In genomic region chr22:48098243-48098935, GRCh38 we compare ENCODE assay signal across 10 cellular contexts.
A peak's percentile ranks its signal among the peaks of the same experiment; 100 is the strongest.
DNase-seq lines count a peak whose midpoint lies in the region; ATAC-seq lines count a peak whose summit lies in the region.
"Had no signal": no experiment of that assay in that cellular context is flagged by ENCODE, and none has a peak within 500 bp of the region (broad histone marks: within the 10 kb centered on the region; RNA-seq: fewer than 3 reads in every experiment).

No MANE protein-coding gene starts in this region.

- H3K27me3 ChIP-seq in thymus (ENCODE audit: control insufficient read depth, insufficient read depth): no peaks in the 10 kb centered on the region
- H3K27me3 ChIP-seq: right lobe of liver had no signal

- H3K4me1 ChIP-seq in thymus (ENCODE audit: control insufficient read depth, insufficient read depth, low read length): peaks cover 53% of the 10 kb centered on the region
- H3K4me1 ChIP-seq: right lobe of liver had no signal

- H3K9me3 Mint-ChIP-seq in activated naive CD4-positive, alpha-beta T cell treated with anti-CD3 and anti-CD28 coated beads, Interleukin-2, amount 10 ng/mL, durations not matched to agents 7 days and 5 days: peaks cover 12% of the 10 kb centered on the region

- H3K27ac ChIP-seq in thymus (ENCODE audit: low read depth): peak overlapping the region; percentile 96
- H3K27ac ChIP-seq: right lobe of liver, SK-N-MC had no signal

- no peaks in the 10 kb centered on the region for H3K9me3 ChIP-seq in thymus (ENCODE audit: control insufficient read depth)
- H3K9me3 ChIP-seq: right lobe of liver had no signal

- CTCF ChIA-PET in activated naive CD4-positive, alpha-beta T cell treated with anti-CD3 and anti-CD28 coated beads, Interleukin-2, amount 10 ng/mL, durations not matched to agents 7 days and 5 days (lab: Charles Lee): no interaction called here

- H3K4me1 Mint-ChIP-seq in activated naive CD4-positive, alpha-beta T cell treated with anti-CD3 and anti-CD28 coated beads, Interleukin-2, amount 10 ng/mL, durations not matched to agents 7 days and 5 days: peaks cover 56% of the 10 kb centered on the region

- H3K36me3 ChIP-seq in thymus (ENCODE audit: control insufficient read depth, insufficient read depth): no peaks in the 10 kb centered on the region
- H3K36me3 ChIP-seq: right lobe of liver had no signal

- H3K4me3 Mint-ChIP-seq in activated naive CD4-positive, alpha-beta T cell treated with anti-CD3 and anti-CD28 coated beads, Interleukin-2, amount 10 ng/mL, durations not matched to agents 7 days and 5 days: peak overlapping the region; percentile 29

- peak overlapping the region; percentile 8 for H3K4me3 ChIP-seq in thymus (ENCODE audit: low read length)
- H3K4me3 ChIP-seq: right lobe of liver, SK-N-MC had no signal

- ATAC-seq in HG02884 (IDR thresholded peaks at IDR 0.05; ENCODE audit: unreplicated experiment): peak; percentile 67

- WGBS in thymus: 6% methylated on average over 8 of the region's 8 CpGs

- H3K27me3 Mint-ChIP-seq in activated naive CD4-positive, alpha-beta T cell treated with anti-CD3 and anti-CD28 coated beads, Interleukin-2, amount 10 ng/mL, durations not matched to agents 7 days and 5 days: peaks cover 49% of the 10 kb centered on the region

- H3K27ac Mint-ChIP-seq in activated naive CD4-positive, alpha-beta T cell treated with anti-CD3 and anti-CD28 coated beads, Interleukin-2, amount 10 ng/mL, durations not matched to agents 7 days and 5 days: peak overlapping the region; percentile 98

- peak; percentile 59 for DNase-seq in activated naive CD4-positive, alpha-beta T cell treated with anti-CD3 and anti-CD28 coated beads, Interleukin-2, amount 10 ng/mL, durations not matched to agents 7 days and 5 days
- no peak for DNase-seq in activated naive CD4-positive, alpha-beta T cell treated with anti-CD3 and anti-CD28 coated beads, Interleukin-2, amount 50 U/mL, for 16 hours
- DNase-seq in NOMO-1 treated with dmso at 0.1 percent for 144 hours (lab: John Stamatoyannopoulos, UW; ENCODE audit: unreplicated experiment) (peak; percentile 46), hippocampal formation (lab: John Stamatoyannopoulos, UW) (no peak), NCI-H82 treated with DMSO at 0.1 percent for 48 hours (lab: John Stamatoyannopoulos, UW; ENCODE audit: unreplicated experiment) (no peak), NCI-H1694 (lab: John Stamatoyannopoulos, UW) (no peak)

- H3K36me3 Mint-ChIP-seq in activated naive CD4-positive, alpha-beta T cell treated with anti-CD3 and anti-CD28 coated beads, Interleukin-2, amount 10 ng/mL, durations not matched to agents 7 days and 5 days: peaks cover 13% of the 10 kb centered on the region

Comparison
In these comparisons a context has a peak if more than half of its experiments do, and no peak if none do; other contexts are left out.
1. DNase-seq: peak in activated naive CD4-positive, alpha-beta T cell treated with anti-CD3 and anti-CD28 coated beads, Interleukin-2, amount 10 ng/mL, durations not matched to agents 7 days and 5 days (single experiment) and NOMO-1 treated with dmso at 0.1 percent for 144 hours (single experiment); none in activated naive CD4-positive, alpha-beta T cell treated with anti-CD3 and anti-CD28 coated beads, Interleukin-2, amount 50 U/mL, for 16 hours (single experiment), hippocampal formation (0 of 2), NCI-H82 treated with DMSO at 0.1 percent for 48 hours (single experiment) and NCI-H1694 (single experiment).